26 cellular contexts compared by ENCODE assay signal in genomic region chr4:87165886-87166285, GRCh38.
"Had no signal": no experiment of that assay in that cellular context is flagged by ENCODE, and none has a peak within 500 bp of the region (broad histone marks: within the 10 kb centered on the region; RNA-seq: fewer than 3 reads in every experiment).

No MANE protein-coding gene starts in this region.

- ATAC-seq: esophagus mucosa; gastrocnemius medialis; heart right ventricle; mucosa of descending colon; natural killer cell treated with Interleukin-12 subunit alpha and Interleukin-12 subunit beta and Interleukin-15 and Interleukin-18, amount 100 ng/mL, for 72 hours; pancreas; sciatic nerve; stimulated activated memory B cell treated with anti-CD40 and anti-IgM and Interleukin-4, amounts not matched to agents 10 μg/mL and 1 μg/mL and 100 μg/mL, for 72 hours; stimulated activated naive CD8-positive, alpha-beta T cell treated with anti-CD3 and anti-CD28 coated beads, Interleukin-15, Interleukin-2, amounts not matched to agents 100 U/mL and 50 U/mL, for 24 hours had no signal

- H3K36me3 Mint-ChIP-seq: natural killer cell treated with Interleukin-12 subunit alpha and Interleukin-12 subunit beta and Interleukin-15 and Interleukin-18, amount 100 ng/mL, for 72 hours had no signal

- H3K4me1 Mint-ChIP-seq: endodermal cell; immature natural killer cell; mesothelial cell of epicardium; naive B cell; neural crest cell; stimulated activated memory B cell treated with anti-CD40 and anti-IgM and Interleukin-4, amounts not matched to agents 10 μg/mL and 1 μg/mL and 100 μg/mL, for 72 hours had no signal

- H3K27ac Mint-ChIP-seq: dendritic cell treated with granulocyte-macrophage colony-stimulating factor and Interleukin-4, amounts not matched to agents 40 ng/mL and 50 ng/mL, for 4 days; endodermal cell; immature natural killer cell; mesothelial cell of epicardium; natural killer cell treated with Interleukin-12 subunit alpha and Interleukin-12 subunit beta and Interleukin-15 and Interleukin-18, amount 100 ng/mL, for 72 hours; stimulated activated memory B cell treated with anti-CD40 and anti-IgM and Interleukin-4, amounts not matched to agents 10 μg/mL and 1 μg/mL and 100 μg/mL, for 72 hours; type B pancreatic cell had no signal

- H3K9me3 Mint-ChIP-seq: dendritic cell treated with granulocyte-macrophage colony-stimulating factor and Interleukin-4, amounts not matched to agents 40 ng/mL and 50 ng/mL, for 4 days; endodermal cell; immature natural killer cell; mesothelial cell of epicardium; naive B cell; natural killer cell treated with Interleukin-12 subunit alpha and Interleukin-12 subunit beta and Interleukin-15 and Interleukin-18, amount 100 ng/mL, for 72 hours; neural crest cell; stimulated activated memory B cell treated with anti-CD40 and anti-IgM and Interleukin-4, amounts not matched to agents 10 μg/mL and 1 μg/mL and 100 μg/mL, for 72 hours; type B pancreatic cell had no signal

- H3K4me3 Mint-ChIP-seq: dendritic cell treated with granulocyte-macrophage colony-stimulating factor and Interleukin-4, amounts not matched to agents 40 ng/mL and 50 ng/mL, for 4 days; endodermal cell; immature natural killer cell; mesothelial cell of epicardium; natural killer cell treated with Interleukin-12 subunit alpha and Interleukin-12 subunit beta and Interleukin-15 and Interleukin-18, amount 100 ng/mL, for 72 hours; neural crest cell; stimulated activated memory B cell treated with anti-CD40 and anti-IgM and Interleukin-4, amounts not matched to agents 10 μg/mL and 1 μg/mL and 100 μg/mL, for 72 hours; type B pancreatic cell had no signal

- H3K27me3 Mint-ChIP-seq: dendritic cell treated with granulocyte-macrophage colony-stimulating factor and Interleukin-4, amounts not matched to agents 40 ng/mL and 50 ng/mL, for 4 days; naive B cell; natural killer cell treated with Interleukin-12 subunit alpha and Interleukin-12 subunit beta and Interleukin-15 and Interleukin-18, amount 100 ng/mL, for 72 hours; stimulated activated memory B cell treated with anti-CD40 and anti-IgM and Interleukin-4, amounts not matched to agents 10 μg/mL and 1 μg/mL and 100 μg/mL, for 72 hours; type B pancreatic cell had no signal

- DNase-seq: colonic mucosa; effector CD8-positive, alpha-beta T cell; endodermal cell; foreskin fibroblast; gastrocnemius medialis; heart right ventricle; hypothalamus; immature natural killer cell; islet precursor cell; mesenchymal stem cell; mucosa of descending colon; naive B cell; pancreas; stimulated activated CD4-positive, alpha-beta T cell treated with anti-CD3 and anti-CD28 coated beads, Interleukin-4, amount 100 ng/mL, for 4 hours; stimulated activated naive CD8-positive, alpha-beta T cell treated with anti-CD3 and anti-CD28 coated beads, Interleukin-15, Interleukin-2, amounts not matched to agents 100 U/mL and 50 U/mL, for 24 hours; substantia nigra; testis; tibial artery had no signal
